ENCODE assay signal across 1 cellular context in the genomic region with DNA sequence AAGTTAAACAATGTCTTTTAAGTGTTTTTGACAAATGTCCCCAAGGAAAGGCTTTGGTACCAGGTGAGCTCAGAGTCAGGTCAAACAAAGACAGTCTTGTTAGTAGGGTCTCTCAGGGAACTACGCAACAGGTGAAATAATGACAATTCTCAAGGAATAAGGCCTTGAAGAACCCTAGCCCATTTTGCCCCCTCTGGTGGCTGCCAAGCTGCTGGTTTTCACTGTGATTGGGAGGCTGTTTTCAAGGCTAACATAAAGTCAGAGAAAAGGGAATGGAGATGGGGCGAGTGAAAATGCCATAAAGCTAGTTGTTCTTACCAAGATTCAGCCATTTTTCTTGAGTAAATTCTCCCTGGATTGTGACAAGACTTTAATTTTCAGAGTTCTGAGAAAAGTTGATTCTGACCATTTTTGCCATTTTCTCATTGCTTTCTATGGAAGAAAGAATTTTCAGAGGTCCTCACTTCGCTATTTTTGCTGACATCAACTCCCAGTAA.
TF ChIP-seq lines count a peak whose summit lies in the region.

No MANE protein-coding gene starts in this region.

TF ChIP-seq in H1, 55 proteins besides CTCF, POLR2A, EP300 and RAD21:
- no peak for TF ChIP-seq NANOG (IDR thresholded peaks at IDR 0.05; ENCODE audit: insufficient read depth, low read depth, low read length, poor library complexity, severe bottlenecking)
- no peak for TF ChIP-seq YY1 (IDR thresholded peaks at IDR 0.05; ENCODE audit: low read depth, low read length)
- TF ChIP-seq RFX5 (IDR thresholded peaks at IDR 0.05; ENCODE audit: borderline replicate concordance, low read depth, low read length): no peak
- TF ChIP-seq KDM4A (IDR thresholded peaks at IDR 0.05; ENCODE audit: low read depth, low read length, severe bottlenecking): no peak
- no peak for TF ChIP-seq CREB1 (IDR thresholded peaks at IDR 0.05)
- no peak for TF ChIP-seq SAP30 (IDR thresholded peaks at IDR 0.05; ENCODE audit: insufficient read depth, insufficient replicate concordance, low read length)
- no peak for TF ChIP-seq BCL11A (IDR thresholded peaks at IDR 0.05; ENCODE audit: low read depth in 2 of 2, low read length in 2 of 2)
- no peak for TF ChIP-seq SP4 (IDR thresholded peaks at IDR 0.05; ENCODE audit: low read length)
- no peak for TF ChIP-seq RNF2 (IDR thresholded peaks at IDR 0.05; ENCODE audit: borderline replicate concordance, low read depth, low read length, missing control alignments, poor library complexity, severe bottlenecking)
- TF ChIP-seq CHD2 (IDR thresholded peaks at IDR 0.05; ENCODE audit: low read length): no peak
- no peak for TF ChIP-seq BACH1 (IDR thresholded peaks at IDR 0.05; ENCODE audit: low read length)
TF ChIP-seq in H1: peak in this region for 0.
